In the genomic region with DNA sequence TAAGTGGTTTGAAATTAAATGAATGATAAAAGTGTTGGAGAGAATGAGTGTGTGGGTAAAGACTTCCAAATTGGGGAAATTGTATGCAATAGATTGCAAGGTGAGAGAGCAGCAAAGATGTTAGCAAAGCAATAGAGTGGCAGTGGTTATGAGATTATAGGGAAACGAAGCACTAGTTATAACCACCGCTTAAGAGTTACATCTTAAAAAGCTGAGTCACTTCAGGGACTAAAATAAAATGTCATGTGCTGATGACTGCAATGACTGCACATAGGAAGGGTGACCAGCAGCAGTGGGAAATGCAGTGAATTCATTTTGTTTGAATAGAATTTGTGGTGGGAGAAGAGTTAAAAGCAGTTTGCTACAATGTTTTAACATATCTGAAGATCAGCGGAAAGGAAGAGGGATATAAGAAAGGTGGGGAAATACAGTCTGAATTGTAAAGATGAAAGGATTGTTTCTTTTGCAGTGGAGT, we compare ENCODE assay signal across 1 cellular context.
TF ChIP-seq lines count a peak whose summit lies in the region.

No MANE protein-coding gene starts in this region.

TF ChIP-seq in K562, 482 proteins besides CTCF, POLR2A, EP300 and RAD21 (continued from another document and continues in another):
- TF ChIP-seq ELF1 (tag; IDR thresholded peaks at IDR 0.05) = no peak
- TF ChIP-seq, protein P1, sequence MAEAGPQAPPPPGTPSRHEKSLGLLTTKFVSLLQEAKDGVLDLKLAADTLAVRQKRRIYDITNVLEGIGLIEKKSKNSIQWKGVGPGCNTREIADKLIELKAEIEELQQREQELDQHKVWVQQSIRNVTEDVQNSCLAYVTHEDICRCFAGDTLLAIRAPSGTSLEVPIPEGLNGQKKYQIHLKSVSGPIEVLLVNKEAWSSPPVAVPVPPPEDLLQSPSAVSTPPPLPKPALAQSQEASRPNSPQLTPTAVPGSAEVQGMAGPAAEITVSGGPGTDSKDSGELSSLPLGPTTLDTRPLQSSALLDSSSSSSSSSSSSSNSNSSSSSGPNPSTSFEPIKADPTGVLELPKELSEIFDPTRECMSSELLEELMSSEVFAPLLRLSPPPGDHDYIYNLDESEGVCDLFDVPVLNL (CRISPR knock-in tag; IDR thresholded peaks at IDR 0.05; ENCODE audit: low read depth) = no peak
- no peak for TF ChIP-seq NCOA6 (IDR thresholded peaks at IDR 0.05)
- TF ChIP-seq, protein P2, sequence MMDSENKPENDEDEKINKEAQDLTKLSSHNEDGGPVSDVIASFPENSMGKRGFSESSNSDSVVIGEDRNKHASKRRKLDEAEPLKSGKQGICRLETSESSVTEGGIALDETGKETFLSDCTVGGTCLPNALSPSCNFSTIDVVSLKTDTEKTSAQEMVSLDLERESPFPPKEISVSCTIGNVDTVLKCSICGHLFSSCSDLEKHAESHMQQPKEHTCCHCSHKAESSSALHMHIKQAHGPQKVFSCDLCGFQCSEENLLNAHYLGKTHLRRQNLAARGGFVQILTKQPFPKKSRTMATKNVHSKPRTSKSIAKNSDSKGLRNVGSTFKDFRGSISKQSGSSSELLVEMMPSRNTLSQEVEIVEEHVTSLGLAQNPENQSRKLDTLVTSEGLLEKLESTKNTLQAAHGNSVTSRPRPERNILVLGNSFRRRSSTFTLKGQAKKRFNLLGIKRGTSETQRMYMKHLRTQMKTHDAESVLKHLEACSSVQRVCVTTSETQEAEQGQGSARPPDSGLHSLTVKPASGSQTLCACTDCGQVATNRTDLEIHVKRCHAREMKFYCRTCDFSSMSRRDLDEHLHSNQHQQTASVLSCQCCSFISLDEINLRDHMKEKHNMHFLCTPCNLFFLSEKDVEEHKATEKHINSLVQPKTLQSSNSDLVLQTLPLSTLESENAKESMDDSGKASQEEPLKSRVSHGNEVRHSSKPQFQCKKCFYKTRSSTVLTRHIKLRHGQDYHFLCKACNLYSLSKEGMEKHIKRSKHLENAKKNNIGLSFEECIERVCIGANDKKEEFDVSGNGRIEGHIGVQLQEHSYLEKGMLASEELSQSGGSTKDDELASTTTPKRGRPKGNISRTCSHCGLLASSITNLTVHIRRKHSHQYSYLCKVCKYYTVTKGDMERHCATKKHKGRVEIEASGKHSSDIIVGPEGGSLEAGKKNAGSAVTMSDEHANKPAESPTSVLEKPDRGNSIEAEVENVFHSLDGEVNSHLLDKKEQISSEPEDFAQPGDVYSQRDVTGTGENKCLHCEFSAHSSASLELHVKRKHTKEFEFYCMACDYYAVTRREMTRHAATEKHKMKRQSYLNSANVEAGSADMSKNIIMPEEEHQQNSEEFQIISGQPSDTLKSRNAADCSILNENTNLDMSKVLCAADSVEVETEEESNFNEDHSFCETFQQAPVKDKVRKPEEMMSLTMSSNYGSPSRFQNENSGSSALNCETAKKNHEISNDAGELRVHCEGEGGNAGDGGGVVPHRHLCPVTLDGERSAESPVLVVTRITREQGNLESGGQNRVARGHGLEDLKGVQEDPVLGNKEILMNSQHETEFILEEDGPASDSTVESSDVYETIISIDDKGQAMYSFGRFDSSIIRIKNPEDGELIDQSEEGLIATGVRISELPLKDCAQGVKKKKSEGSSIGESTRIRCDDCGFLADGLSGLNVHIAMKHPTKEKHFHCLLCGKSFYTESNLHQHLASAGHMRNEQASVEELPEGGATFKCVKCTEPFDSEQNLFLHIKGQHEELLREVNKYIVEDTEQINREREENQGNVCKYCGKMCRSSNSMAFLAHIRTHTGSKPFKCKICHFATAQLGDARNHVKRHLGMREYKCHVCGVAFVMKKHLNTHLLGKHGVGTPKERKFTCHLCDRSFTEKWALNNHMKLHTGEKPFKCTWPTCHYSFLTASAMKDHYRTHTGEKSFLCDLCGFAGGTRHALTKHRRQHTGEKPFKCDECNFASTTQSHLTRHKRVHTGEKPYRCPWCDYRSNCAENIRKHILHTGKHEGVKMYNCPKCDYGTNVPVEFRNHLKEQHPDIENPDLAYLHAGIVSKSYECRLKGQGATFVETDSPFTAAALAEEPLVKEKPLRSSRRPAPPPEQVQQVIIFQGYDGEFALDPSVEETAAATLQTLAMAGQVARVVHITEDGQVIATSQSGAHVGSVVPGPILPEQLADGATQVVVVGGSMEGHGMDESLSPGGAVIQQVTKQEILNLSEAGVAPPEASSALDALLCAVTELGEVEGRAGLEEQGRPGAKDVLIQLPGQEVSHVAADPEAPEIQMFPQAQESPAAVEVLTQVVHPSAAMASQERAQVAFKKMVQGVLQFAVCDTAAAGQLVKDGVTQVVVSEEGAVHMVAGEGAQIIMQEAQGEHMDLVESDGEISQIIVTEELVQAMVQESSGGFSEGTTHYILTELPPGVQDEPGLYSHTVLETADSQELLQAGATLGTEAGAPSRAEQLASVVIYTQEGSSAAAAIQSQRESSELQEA (IDR thresholded peaks at IDR 0.05; ENCODE audit: low read depth) = no peak
- TF ChIP-seq OTX1 (CRISPR knock-in tag; IDR thresholded peaks at IDR 0.05) = 0 out of 2 replicates have a peak, but pooled peaks have one; percentile 38
- TF ChIP-seq SRSF3 (IDR thresholded peaks at IDR 0.05; ENCODE audit: insufficient read depth, low read length) = no peak
- TF ChIP-seq PHF21A (IDR thresholded peaks at IDR 0.05; ENCODE audit: borderline replicate concordance, low read depth) = no peak
- no peak for TF ChIP-seq MCM5 (IDR thresholded peaks at IDR 0.05; ENCODE audit: low read depth)
- peak; percentile 82; the same call in 1 of the 2 replicates for TF ChIP-seq JUND (IDR thresholded peaks at IDR 0.05; ENCODE audit: borderline replicate concordance, low read depth, low read length)
- peak; percentile 84; the same call in 2 of the 3 replicates for TF ChIP-seq JUND (tag; IDR thresholded peaks at IDR 0.05; ENCODE audit: borderline replicate concordance, low read depth, low read length)
- TF ChIP-seq ZNF311 (CRISPR knock-in tag; IDR thresholded peaks at IDR 0.05) = 0 out of 2 replicates have a peak, but pooled peaks have one; percentile 30
- TF ChIP-seq SP1 (CRISPR knock-in tag; IDR thresholded peaks at IDR 0.05) = no peak
- TF ChIP-seq CCNT2 (IDR thresholded peaks at IDR 0.05; ENCODE audit: borderline replicate concordance, extremely low read depth, insufficient read length, low read depth, low read length) = no peak
- TF ChIP-seq, protein P3, sequence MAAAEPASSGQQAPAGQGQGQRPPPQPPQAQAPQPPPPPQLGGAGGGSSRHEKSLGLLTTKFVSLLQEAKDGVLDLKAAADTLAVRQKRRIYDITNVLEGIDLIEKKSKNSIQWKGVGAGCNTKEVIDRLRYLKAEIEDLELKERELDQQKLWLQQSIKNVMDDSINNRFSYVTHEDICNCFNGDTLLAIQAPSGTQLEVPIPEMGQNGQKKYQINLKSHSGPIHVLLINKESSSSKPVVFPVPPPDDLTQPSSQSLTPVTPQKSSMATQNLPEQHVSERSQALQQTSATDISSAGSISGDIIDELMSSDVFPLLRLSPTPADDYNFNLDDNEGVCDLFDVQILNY (CRISPR knock-in tag; IDR thresholded peaks at IDR 0.05) = no peak
- TF ChIP-seq XRCC4 (IDR thresholded peaks at IDR 0.05; ENCODE audit: extremely low read depth, insufficient read depth, insufficient read length) = no peak
- no peak for TF ChIP-seq ZNF347 (CRISPR knock-in tag; IDR thresholded peaks at IDR 0.05; ENCODE audit: low read depth)
- TF ChIP-seq FOXK1 (CRISPR knock-in tag; IDR thresholded peaks at IDR 0.05; ENCODE audit: borderline replicate concordance) = no peak
- TF ChIP-seq KDM4B (IDR thresholded peaks at IDR 0.05; ENCODE audit: borderline replicate concordance in 2 of 2, low read depth in 1 of 2) = no peak
- peak; percentile 59 for TF ChIP-seq CXXC5 (CRISPR knock-in tag; IDR thresholded peaks at IDR 0.05)
- TF ChIP-seq, protein P4, sequence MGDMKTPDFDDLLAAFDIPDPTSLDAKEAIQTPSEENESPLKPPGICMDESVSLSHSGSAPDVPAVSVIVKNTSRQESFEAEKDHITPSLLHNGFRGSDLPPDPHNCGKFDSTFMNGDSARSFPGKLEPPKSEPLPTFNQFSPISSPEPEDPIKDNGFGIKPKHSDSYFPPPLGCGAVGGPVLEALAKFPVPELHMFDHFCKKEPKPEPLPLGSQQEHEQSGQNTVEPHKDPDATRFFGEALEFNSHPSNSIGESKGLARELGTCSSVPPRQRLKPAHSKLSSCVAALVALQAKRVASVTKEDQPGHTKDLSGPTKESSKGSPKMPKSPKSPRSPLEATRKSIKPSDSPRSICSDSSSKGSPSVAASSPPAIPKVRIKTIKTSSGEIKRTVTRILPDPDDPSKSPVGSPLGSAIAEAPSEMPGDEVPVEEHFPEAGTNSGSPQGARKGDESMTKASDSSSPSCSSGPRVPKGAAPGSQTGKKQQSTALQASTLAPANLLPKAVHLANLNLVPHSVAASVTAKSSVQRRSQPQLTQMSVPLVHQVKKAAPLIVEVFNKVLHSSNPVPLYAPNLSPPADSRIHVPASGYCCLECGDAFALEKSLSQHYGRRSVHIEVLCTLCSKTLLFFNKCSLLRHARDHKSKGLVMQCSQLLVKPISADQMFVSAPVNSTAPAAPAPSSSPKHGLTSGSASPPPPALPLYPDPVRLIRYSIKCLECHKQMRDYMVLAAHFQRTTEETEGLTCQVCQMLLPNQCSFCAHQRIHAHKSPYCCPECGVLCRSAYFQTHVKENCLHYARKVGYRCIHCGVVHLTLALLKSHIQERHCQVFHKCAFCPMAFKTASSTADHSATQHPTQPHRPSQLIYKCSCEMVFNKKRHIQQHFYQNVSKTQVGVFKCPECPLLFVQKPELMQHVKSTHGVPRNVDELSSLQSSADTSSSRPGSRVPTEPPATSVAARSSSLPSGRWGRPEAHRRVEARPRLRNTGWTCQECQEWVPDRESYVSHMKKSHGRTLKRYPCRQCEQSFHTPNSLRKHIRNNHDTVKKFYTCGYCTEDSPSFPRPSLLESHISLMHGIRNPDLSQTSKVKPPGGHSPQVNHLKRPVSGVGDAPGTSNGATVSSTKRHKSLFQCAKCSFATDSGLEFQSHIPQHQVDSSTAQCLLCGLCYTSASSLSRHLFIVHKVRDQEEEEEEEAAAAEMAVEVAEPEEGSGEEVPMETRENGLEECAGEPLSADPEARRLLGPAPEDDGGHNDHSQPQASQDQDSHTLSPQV (IDR thresholded peaks at IDR 0.05) = peak; percentile 93
- no peak for TF ChIP-seq PTRF (tag; IDR thresholded peaks at IDR 0.05)
- peak; percentile 57; the same call in 1 of the 2 replicates for TF ChIP-seq SMAD4 (CRISPR knock-in tag; conservative IDR thresholded peaks at IDR 0.05)
- TF ChIP-seq NEUROD1 (IDR thresholded peaks at IDR 0.05; ENCODE audit: borderline replicate concordance, low read depth, low read length, partially characterized antibody) = no peak
- no peak for TF ChIP-seq ZNF140 (CRISPR knock-in tag; IDR thresholded peaks at IDR 0.05)
- TF ChIP-seq ELF4 (CRISPR knock-in tag; IDR thresholded peaks at IDR 0.05) = peak; percentile 74
- TF ChIP-seq MEIS2 (IDR thresholded peaks at IDR 0.05; ENCODE audit: partially characterized antibody) = no peak
- TF ChIP-seq HDAC8 (tag; IDR thresholded peaks at IDR 0.05) = 0 out of 2 replicates have a peak, but pooled peaks have one; percentile 13
- no peak for TF ChIP-seq SPI1 (IDR thresholded peaks at IDR 0.05; ENCODE audit: borderline replicate concordance, low read depth, low read length)
- TF ChIP-seq ZNF77 (CRISPR knock-in tag; IDR thresholded peaks at IDR 0.05) = no peak
- no peak for TF ChIP-seq POLR2AphosphoS5 (IDR thresholded peaks at IDR 0.05; ENCODE audit: control insufficient read depth, insufficient read depth, low read depth, low read length)
- no peak for TF ChIP-seq MYBL2 (IDR thresholded peaks at IDR 0.05; ENCODE audit: low read depth)
- no peak for TF ChIP-seq MYBL2 (CRISPR knock-in tag; IDR thresholded peaks at IDR 0.05; ENCODE audit: borderline replicate concordance)
- TF ChIP-seq JUN (IDR thresholded peaks at IDR 0.05; ENCODE audit: borderline replicate concordance, low read depth, low read length) = peak; percentile 82
- TF ChIP-seq JUN (CRISPR knock-in tag; IDR thresholded peaks at IDR 0.05; ENCODE audit: borderline replicate concordance) = no peak
- TF ChIP-seq ZKSCAN1 (IDR thresholded peaks at IDR 0.05; ENCODE audit: low read depth, low read length) = no peak
- TF ChIP-seq, protein P5, sequence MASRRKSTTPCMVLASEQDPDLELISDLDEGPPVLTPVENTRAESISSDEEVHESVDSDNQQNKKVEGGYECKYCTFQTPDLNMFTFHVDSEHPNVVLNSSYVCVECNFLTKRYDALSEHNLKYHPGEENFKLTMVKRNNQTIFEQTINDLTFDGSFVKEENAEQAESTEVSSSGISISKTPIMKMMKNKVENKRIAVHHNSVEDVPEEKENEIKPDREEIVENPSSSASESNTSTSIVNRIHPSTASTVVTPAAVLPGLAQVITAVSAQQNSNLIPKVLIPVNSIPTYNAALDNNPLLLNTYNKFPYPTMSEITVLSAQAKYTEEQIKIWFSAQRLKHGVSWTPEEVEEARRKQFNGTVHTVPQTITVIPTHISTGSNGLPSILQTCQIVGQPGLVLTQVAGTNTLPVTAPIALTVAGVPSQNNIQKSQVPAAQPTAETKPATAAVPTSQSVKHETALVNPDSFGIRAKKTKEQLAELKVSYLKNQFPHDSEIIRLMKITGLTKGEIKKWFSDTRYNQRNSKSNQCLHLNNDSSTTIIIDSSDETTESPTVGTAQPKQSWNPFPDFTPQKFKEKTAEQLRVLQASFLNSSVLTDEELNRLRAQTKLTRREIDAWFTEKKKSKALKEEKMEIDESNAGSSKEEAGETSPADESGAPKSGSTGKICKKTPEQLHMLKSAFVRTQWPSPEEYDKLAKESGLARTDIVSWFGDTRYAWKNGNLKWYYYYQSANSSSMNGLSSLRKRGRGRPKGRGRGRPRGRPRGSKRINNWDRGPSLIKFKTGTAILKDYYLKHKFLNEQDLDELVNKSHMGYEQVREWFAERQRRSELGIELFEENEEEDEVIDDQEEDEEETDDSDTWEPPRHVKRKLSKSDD (conservative IDR thresholded peaks at IDR 0.05; ENCODE audit: low read length) = no peak
- no peak for TF ChIP-seq KAT7 (CRISPR knock-in tag; IDR thresholded peaks at IDR 0.05; ENCODE audit: borderline replicate concordance)
- no peak for TF ChIP-seq ELF2 (CRISPR knock-in tag; IDR thresholded peaks at IDR 0.05)
- TF ChIP-seq, protein P6, sequence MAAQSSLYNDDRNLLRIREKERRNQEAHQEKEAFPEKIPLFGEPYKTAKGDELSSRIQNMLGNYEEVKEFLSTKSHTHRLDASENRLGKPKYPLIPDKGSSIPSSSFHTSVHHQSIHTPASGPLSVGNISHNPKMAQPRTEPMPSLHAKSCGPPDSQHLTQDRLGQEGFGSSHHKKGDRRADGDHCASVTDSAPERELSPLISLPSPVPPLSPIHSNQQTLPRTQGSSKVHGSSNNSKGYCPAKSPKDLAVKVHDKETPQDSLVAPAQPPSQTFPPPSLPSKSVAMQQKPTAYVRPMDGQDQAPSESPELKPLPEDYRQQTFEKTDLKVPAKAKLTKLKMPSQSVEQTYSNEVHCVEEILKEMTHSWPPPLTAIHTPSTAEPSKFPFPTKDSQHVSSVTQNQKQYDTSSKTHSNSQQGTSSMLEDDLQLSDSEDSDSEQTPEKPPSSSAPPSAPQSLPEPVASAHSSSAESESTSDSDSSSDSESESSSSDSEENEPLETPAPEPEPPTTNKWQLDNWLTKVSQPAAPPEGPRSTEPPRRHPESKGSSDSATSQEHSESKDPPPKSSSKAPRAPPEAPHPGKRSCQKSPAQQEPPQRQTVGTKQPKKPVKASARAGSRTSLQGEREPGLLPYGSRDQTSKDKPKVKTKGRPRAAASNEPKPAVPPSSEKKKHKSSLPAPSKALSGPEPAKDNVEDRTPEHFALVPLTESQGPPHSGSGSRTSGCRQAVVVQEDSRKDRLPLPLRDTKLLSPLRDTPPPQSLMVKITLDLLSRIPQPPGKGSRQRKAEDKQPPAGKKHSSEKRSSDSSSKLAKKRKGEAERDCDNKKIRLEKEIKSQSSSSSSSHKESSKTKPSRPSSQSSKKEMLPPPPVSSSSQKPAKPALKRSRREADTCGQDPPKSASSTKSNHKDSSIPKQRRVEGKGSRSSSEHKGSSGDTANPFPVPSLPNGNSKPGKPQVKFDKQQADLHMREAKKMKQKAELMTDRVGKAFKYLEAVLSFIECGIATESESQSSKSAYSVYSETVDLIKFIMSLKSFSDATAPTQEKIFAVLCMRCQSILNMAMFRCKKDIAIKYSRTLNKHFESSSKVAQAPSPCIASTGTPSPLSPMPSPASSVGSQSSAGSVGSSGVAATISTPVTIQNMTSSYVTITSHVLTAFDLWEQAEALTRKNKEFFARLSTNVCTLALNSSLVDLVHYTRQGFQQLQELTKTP (IDR thresholded peaks at IDR 0.05; ENCODE audit: low read depth in 1 of 2, partially characterized antibody in 2 of 2) = peak in 1 of 2 experiments; percentile 58
